8 cellular contexts compared by ENCODE assay signal in genomic region chr2:54665436-54665856, GRCh38. TPM values are rescaled to one million over a fixed set of nuclear protein-coding genes. Genes with fewer than 3 reads are reported as not detected.
DNase-seq lines count a peak whose midpoint lies in the region; ATAC-seq and TF ChIP-seq lines count a peak whose summit lies in the region.

No MANE protein-coding gene starts in this region.

- H3K27ac Mint-ChIP-seq in MCF 10A (ENCODE audit: low read depth, unreplicated experiment) = peak overlapping the region; percentile 41

- peaks cover 29% of the 10 kb centered on the region for H3K4me1 Mint-ChIP-seq in MCF 10A (ENCODE audit: insufficient read depth, unreplicated experiment)

- no peaks in the 10 kb centered on the region for H3K9me3 Mint-ChIP-seq in MCF 10A (ENCODE audit: unreplicated experiment)

- peaks cover 85% of the 10 kb centered on the region for H3K36me3 Mint-ChIP-seq in MCF 10A (ENCODE audit: insufficient read depth, unreplicated experiment)

- ATAC-seq in HG02798 (IDR thresholded peaks at IDR 0.05; ENCODE audit: poor library complexity, unreplicated experiment) (peak; percentile 44), left colon (peak; percentile 70), HG03025 (IDR thresholded peaks at IDR 0.05; ENCODE audit: low FRiP score, unreplicated experiment) (no peak)

- CTCF ChIA-PET in MCF 10A (lab: Yijun Ruan, JAX) = interaction anchor here (0.7 to 4.8 kb wide), 25 partner anchors 9 to 789 kb away, joined by 3 to 36 read pairs (median 4); no protein-coding TSS in a partner anchor

- POLR2A ChIA-PET in MCF 10A (lab: Yijun Ruan, JAX) = interaction anchor here (0.8 to 2.2 kb wide), 3 partner anchors 11 to 107 kb away, joined by 3 to 6 read pairs (median 6); no protein-coding TSS in a partner anchor

- BruUV-seq in MCF 10A (replicated peaks; lab: Mats Ljungman, UMichigan) = no TSS peak

- peak overlapping the region; percentile 30 for H3K4me3 Mint-ChIP-seq in MCF 10A (ENCODE audit: unreplicated experiment)

- peak; percentile 90 for DNase-seq in DMS 273 (lab: John Stamatoyannopoulos, UW; ENCODE audit: unreplicated experiment)
- DNase-seq in RKO (ENCODE audit: low spot score) = peak; percentile 48
- peak; percentile 69 for DNase-seq in MCF 10A (ENCODE audit: unreplicated experiment)
- peak in 1 of 2 donors; percentile 55 for DNase-seq in left colon
- DNase-seq in stimulated activated CD8-positive, alpha-beta memory T cell treated with anti-CD3 and anti-CD28 coated beads, Interleukin-12 subunit alpha, Interleukin-12 subunit beta, amount 100 ng/mL, for 24 hours (ENCODE audit: extremely low read depth) = peak; percentile 5
- DNase-seq in DMS79 treated with DMSO at 0.1 percent for 48 hours (lab: John Stamatoyannopoulos, UW) = no peak

- peak; percentile 43 for TF ChIP-seq CTCF in MCF 10A (IDR thresholded peaks at IDR 0.05; ENCODE audit: unreplicated experiment)

- intact Hi-C loops in MCF 10A (cut with micrococcal nuclease) = loop anchor here (2.0 kb wide), 1 partner anchor 39 kb away; no protein-coding TSS in a partner anchor
- intact Hi-C loops in left colon (cut with DNase I, micrococcal nuclease) = no loop called here

- H3K27me3 Mint-ChIP-seq in MCF 10A (ENCODE audit: insufficient read depth, unreplicated experiment) = no peaks in the 10 kb centered on the region

RNA-seq across cellular contexts. Expression of gene EML6, which starts 58.0 kb away (rescaled TPM):
- 0.77 and 1.7 TPM in 2 replicates for total RNA-seq in MCF 10A (2022)
- total RNA-seq in left colon = 1 to 10 TPM; 3.2 to 6.8 TPM
